Comparison of ENCODE assay signal across 1 cellular context in the genomic region with DNA sequence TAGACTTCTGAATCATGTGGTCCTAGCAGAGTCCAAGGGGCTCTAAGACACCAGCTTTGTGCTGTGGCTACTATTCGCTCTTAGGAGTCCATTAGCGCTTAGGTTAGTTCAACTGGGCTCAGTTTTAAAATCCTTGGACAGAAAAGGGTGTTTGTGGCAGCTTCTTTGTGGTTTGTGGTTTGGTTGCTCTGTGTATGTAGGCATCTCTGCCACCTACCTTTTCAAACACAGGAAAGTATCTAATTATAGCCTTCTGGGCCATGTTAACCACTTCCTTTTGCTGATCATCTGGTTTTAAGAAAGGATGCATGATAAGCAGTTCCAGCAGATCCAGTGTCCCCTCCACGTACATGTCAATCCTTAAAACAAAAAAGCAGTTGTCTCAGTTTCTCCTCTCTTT.
TF ChIP-seq lines count a peak whose summit lies in the region.

No MANE protein-coding gene starts in this region.

TF ChIP-seq in GM23338, 12 proteins besides CTCF, POLR2A, EP300 and RAD21 (continued from another document):
- no peak for TF ChIP-seq POLR2AphosphoS5 (IDR thresholded peaks at IDR 0.05; ENCODE audit: low read depth)
- TF ChIP-seq, protein P1, sequence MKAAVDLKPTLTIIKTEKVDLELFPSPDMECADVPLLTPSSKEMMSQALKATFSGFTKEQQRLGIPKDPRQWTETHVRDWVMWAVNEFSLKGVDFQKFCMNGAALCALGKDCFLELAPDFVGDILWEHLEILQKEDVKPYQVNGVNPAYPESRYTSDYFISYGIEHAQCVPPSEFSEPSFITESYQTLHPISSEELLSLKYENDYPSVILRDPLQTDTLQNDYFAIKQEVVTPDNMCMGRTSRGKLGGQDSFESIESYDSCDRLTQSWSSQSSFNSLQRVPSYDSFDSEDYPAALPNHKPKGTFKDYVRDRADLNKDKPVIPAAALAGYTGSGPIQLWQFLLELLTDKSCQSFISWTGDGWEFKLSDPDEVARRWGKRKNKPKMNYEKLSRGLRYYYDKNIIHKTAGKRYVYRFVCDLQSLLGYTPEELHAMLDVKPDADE (IDR thresholded peaks at IDR 0.05): no peak
TF ChIP-seq in GM23338: peak in this region for 0.
